In genomic region chr11:64319421-64319761, GRCh38 we compare ENCODE assay signal across 10 cellular contexts. TPM values are rescaled to one million over a fixed set of nuclear protein-coding genes. Genes with fewer than 3 reads are reported as not detected.
A peak's percentile ranks its signal among the peaks of the same experiment; 100 is the strongest.
DNase-seq lines count a peak whose midpoint lies in the region; ATAC-seq, FAIRE-seq and TF ChIP-seq lines count a peak whose summit lies in the region.
"Had no signal": no experiment of that assay in that cellular context is flagged by ENCODE, and none has a peak within 500 bp of the region (broad histone marks: within the 10 kb centered on the region; RNA-seq: fewer than 3 reads in every experiment).

No MANE protein-coding gene starts in this region.

- CTCF ChIA-PET in SK-N-SH (lab: Yijun Ruan, JAX): interaction anchor here (2.4 to 2.8 kb wide), 2 partner anchors 12 to 130 kb away, joined by 9 read pairs; no protein-coding TSS in a partner anchor
- CTCF ChIA-PET in activated B cell treated with CpG ODN at 0.5 μM for 24 hours (lab: Charles Lee): interaction anchor here (1.0 to 4.2 kb wide), 3 partner anchors 12 to 36 kb away, joined by 3 to 138 read pairs (median 56); no protein-coding TSS in a partner anchor

- H3K27me3 Mint-ChIP-seq in activated B cell treated with CpG ODN at 0.5 μM for 24 hours: no peaks in the 10 kb centered on the region
- H3K27me3 Mint-ChIP-seq in stimulated activated naive CD8-positive, alpha-beta T cell treated with anti-CD3 and anti-CD28 coated beads, Interleukin-15, amount 100 ng/mL, for 72 hours: no peaks in the 10 kb centered on the region

- H3K4me3 ChIP-seq in SK-N-SH (ENCODE audit: low read depth in 2 of 2, low read length in 1 of 2): peak overlapping the region; percentile 70 to 98
- no peak overlapping the region for H3K4me3 ChIP-seq in hepatocyte

- intact Hi-C loops in activated B cell treated with CpG ODN at 0.5 μM for 24 hours (cut with micrococcal nuclease): loop anchor here (5.0 kb wide), 3 partner anchors 87 to 423 kb away; partner anchors contain the start of genes DNAJC4, NAA40, RASGRP2 and VEGFB

- ATAC-seq in SK-N-SH treated with all-trans-retinoic acid at 6 μM for 48 hours (no peak), activated B cell treated with CpG ODN at 0.5 μM for 24 hours (ENCODE audit: low read depth) (no peak), GM21381 (IDR thresholded peaks at IDR 0.05; ENCODE audit: unreplicated experiment) (no peak)
- no peak for ATAC-seq in stimulated activated naive CD8-positive, alpha-beta T cell treated with anti-CD3 and anti-CD28 coated beads, Interleukin-15, amount 100 ng/mL, for 72 hours

- H3K9me3 Mint-ChIP-seq in activated B cell treated with CpG ODN at 0.5 μM for 24 hours: no peaks in the 10 kb centered on the region
- no peaks in the 10 kb centered on the region for H3K9me3 Mint-ChIP-seq in stimulated activated naive CD8-positive, alpha-beta T cell treated with anti-CD3 and anti-CD28 coated beads, Interleukin-15, amount 100 ng/mL, for 72 hours

- H3K4me1 ChIP-seq in SK-N-SH (ENCODE audit: control insufficient read depth in 1 of 2, insufficient read depth in 2 of 2, low read depth in 1 of 2, low read length in 1 of 2) (peaks cover 0 to 15% of the 10 kb centered on the region in 2 experiments; a peak in 2 of 4 replicates), hepatocyte (ENCODE audit: insufficient read depth) (peaks cover 25% of the 10 kb centered on the region)

- H3K27ac ChIP-seq in SK-N-SH (ENCODE audit: low read depth in 2 of 2, low read length in 1 of 2): peak overlapping the region in 1 of 2 experiments; percentile 2; a peak in 1 of 4 replicates
- H3K27ac ChIP-seq in hepatocyte: peak overlapping the region; percentile 98

- H3K4me3 Mint-ChIP-seq in activated B cell treated with CpG ODN at 0.5 μM for 24 hours: peak overlapping the region; percentile 94
- peak overlapping the region; percentile 92 to 98 for H3K4me3 Mint-ChIP-seq in stimulated activated naive CD8-positive, alpha-beta T cell treated with anti-CD3 and anti-CD28 coated beads, Interleukin-15, amount 100 ng/mL, for 72 hours

- no peak for TF ChIP-seq EP300 in SK-N-SH (IDR thresholded peaks at IDR 0.05; ENCODE audit: borderline replicate concordance in 1 of 2, low read depth in 1 of 2, low read length in 1 of 2)

- H3K9me3 ChIP-seq in SK-N-SH: no peaks in the 10 kb centered on the region
- H3K9me3 ChIP-seq in hepatocyte (ENCODE audit: low read depth): no peaks in the 10 kb centered on the region

- no peak for TF ChIP-seq CTCF in SK-N-SH (IDR thresholded peaks at IDR 0.05)
- no peak for TF ChIP-seq CTCF in activated B cell treated with CpG ODN at 0.5 μM for 24 hours (IDR thresholded peaks at IDR 0.05)
- TF ChIP-seq CTCF in hepatocyte (IDR thresholded peaks at IDR 0.05; ENCODE audit: poor library complexity): no peak

- peak overlapping the region; percentile 91 for H3K9ac ChIP-seq in SK-N-SH

- H3K36me3 ChIP-seq in SK-N-SH (replicated peaks in 1 of 2; ENCODE audit: control insufficient read depth in 1 of 2, insufficient read depth in 2 of 2, low read length in 1 of 2) (peaks cover 0 to 30% of the 10 kb centered on the region in 2 experiments), hepatocyte (replicated peaks; ENCODE audit: insufficient read depth, low read depth) (no peaks in the 10 kb centered on the region)

- H4K20me1 ChIP-seq in SK-N-SH (ENCODE audit: insufficient read depth) (no peaks in the 10 kb centered on the region), hepatocyte (ENCODE audit: insufficient read depth, poor library complexity, severe bottlenecking) (no peaks in the 10 kb centered on the region)

- peaks cover 44% of the 10 kb centered on the region for H3K36me3 Mint-ChIP-seq in activated B cell treated with CpG ODN at 0.5 μM for 24 hours (ENCODE audit: low read depth)

- 97% methylated on average over 4 of the region's 4 CpGs for WGBS in SK-N-SH (ENCODE audit: low lambda C conversion rate)
- 94% methylated on average over 4 of the region's 4 CpGs for WGBS in hepatocyte (ENCODE audit: low lambda C conversion rate, missing lambda C conversion rate)

- H3K9me2 ChIP-seq in SK-N-SH (no peaks in the 10 kb centered on the region), hepatocyte (replicated peaks; ENCODE audit: insufficient read depth) (no peaks in the 10 kb centered on the region)

- peaks cover 23% of the 10 kb centered on the region for H3K4me1 Mint-ChIP-seq in activated B cell treated with CpG ODN at 0.5 μM for 24 hours
- peaks cover 68% of the 10 kb centered on the region for H3K4me1 Mint-ChIP-seq in stimulated activated naive CD8-positive, alpha-beta T cell treated with anti-CD3 and anti-CD28 coated beads, Interleukin-15, amount 100 ng/mL, for 72 hours

- no peak for FAIRE-seq in H54 (lab: Jason Lieb, UNC)
- FAIRE-seq: A204.1 had no signal

- POLR2A ChIA-PET in SK-N-SH (lab: Yijun Ruan, JAX) (no interaction called here), activated B cell treated with CpG ODN at 0.5 μM for 24 hours (lab: Charles Lee) (interaction anchor here (0.6 to 4.9 kb wide), 5 partner anchors 12 to 49 kb away, joined by 3 to 94 read pairs (median 59); partner anchors contain the start of gene CCDC88B)

- H3F3A ChIP-seq in SK-N-SH (replicated peaks; ENCODE audit: insufficient read depth): peaks cover 6% of the 10 kb centered on the region

- peaks cover 39% of the 10 kb centered on the region for H3K79me2 ChIP-seq in SK-N-SH (ENCODE audit: insufficient read depth)
- peaks cover 29% of the 10 kb centered on the region for H3K79me2 ChIP-seq in hepatocyte

- no peak for TF ChIP-seq POLR2A in H54 (IDR thresholded peaks at IDR 0.05; ENCODE audit: low read depth, low read length)

- DNase-seq in SK-N-SH (no peak), activated B cell treated with CpG ODN at 0.5 μM for 24 hours (no peak), hepatocyte (ENCODE audit: low spot score) (peak; percentile 18), H54 (ENCODE audit: insufficient read length, low spot score) (no peak), NCI-H345 treated with DMSO at 0.1 percent for 48 hours (lab: John Stamatoyannopoulos, UW; ENCODE audit: unreplicated experiment) (no peak)
- no peak for DNase-seq in stimulated activated naive CD8-positive, alpha-beta T cell treated with anti-CD3 and anti-CD28 coated beads, Interleukin-15, amount 100 ng/mL, for 72 hours

- peak overlapping the region; percentile 78 for H3K27ac Mint-ChIP-seq in activated B cell treated with CpG ODN at 0.5 μM for 24 hours
- peak overlapping the region; percentile 55 to 96 for H3K27ac Mint-ChIP-seq in stimulated activated naive CD8-positive, alpha-beta T cell treated with anti-CD3 and anti-CD28 coated beads, Interleukin-15, amount 100 ng/mL, for 72 hours

- H2AFZ ChIP-seq in SK-N-SH (ENCODE audit: low read depth) (no peak overlapping the region), hepatocyte (no peak overlapping the region)

- H3K4me2 ChIP-seq in SK-N-SH (peak overlapping the region; percentile 88), hepatocyte (peak overlapping the region; percentile 79)

- H3K27me3 ChIP-seq in SK-N-SH (ENCODE audit: insufficient read depth) (no peaks in the 10 kb centered on the region), hepatocyte (no peaks in the 10 kb centered on the region)

- no peak for TF ChIP-seq RAD21 in SK-N-SH (IDR thresholded peaks at IDR 0.05; ENCODE audit: low read length)

TF ChIP-seq in SK-N-SH, 30 proteins besides CTCF, POLR2A, EP300 and RAD21 (continues in another document):
- TF ChIP-seq RFX5 (IDR thresholded peaks at IDR 0.05; ENCODE audit: low read length): no peak
- no peak for TF ChIP-seq FOXJ3 (CRISPR knock-in tag; IDR thresholded peaks at IDR 0.05)
- TF ChIP-seq EZH2phosphoT487 (IDR thresholded peaks at IDR 0.05; ENCODE audit: borderline replicate concordance, low read depth): no peak
- TF ChIP-seq YY1 (IDR thresholded peaks at IDR 0.05; ENCODE audit: low read depth): no peak
- no peak for TF ChIP-seq SMC3 (IDR thresholded peaks at IDR 0.05; ENCODE audit: low read depth, low read length)
- TF ChIP-seq GABPA (IDR thresholded peaks at IDR 0.05; ENCODE audit: low read depth): no peak

TF ChIP-seq in SK-N-SH treated with all-trans-retinoic acid at 6 μM for 48 hours, 23 proteins besides CTCF, POLR2A, EP300 and RAD21 (continues in another document):
- no peak for TF ChIP-seq ZNF565 (CRISPR knock-in tag; conservative IDR thresholded peaks at IDR 0.05; ENCODE audit: low read depth)
- TF ChIP-seq ZFP3 (CRISPR knock-in tag; IDR thresholded peaks at IDR 0.05): no peak
- no peak for TF ChIP-seq ZC3H10 (CRISPR knock-in tag; IDR thresholded peaks at IDR 0.05)
- no peak for TF ChIP-seq TCF4 (CRISPR knock-in tag; IDR thresholded peaks at IDR 0.05; ENCODE audit: borderline replicate concordance)
- TF ChIP-seq ARNTL (CRISPR knock-in tag; IDR thresholded peaks at IDR 0.05; ENCODE audit: borderline replicate concordance, low read depth): no peak
- TF ChIP-seq ISL1 (CRISPR knock-in tag; IDR thresholded peaks at IDR 0.05): no peak
- TF ChIP-seq GLIS3 (CRISPR knock-in tag; IDR thresholded peaks at IDR 0.05): no peak

RNA-seq across cellular contexts. Expression of gene PRDX5, which starts 1.5 kb away (rescaled TPM):
- 875 and 1,000 TPM in 2 replicates for polyA plus RNA-seq in SK-N-SH (2012; rRNA removed)
- polyA plus RNA-seq in SK-N-SH (2012; cell fraction: cytosol; rRNA removed): 911 and 944 TPM in 2 replicates
- polyA plus RNA-seq in SK-N-SH (2012; cell fraction: nucleus; rRNA removed): 283 and 326 TPM in 2 replicates
- total RNA-seq in activated B cell treated with CpG ODN at 0.5 μM for 24 hours: 73.6 and 85.8 TPM in 2 replicates
- total RNA-seq in hepatocyte: 261 and 267 TPM in 2 replicates
- polyA plus RNA-seq in hepatocyte: 517 and 542 TPM in 2 replicates

RNA-seq across cellular contexts. Expression of gene TRMT112, which starts 2.0 kb away (rescaled TPM):
- 649 and 699 TPM in 2 replicates for polyA plus RNA-seq in SK-N-SH (2012; rRNA removed)
- polyA plus RNA-seq in SK-N-SH (2012; cell fraction: cytosol; rRNA removed): 528 and 601 TPM in 2 replicates
- polyA plus RNA-seq in SK-N-SH (2012; cell fraction: nucleus; rRNA removed): 225 and 384 TPM in 2 replicates
- total RNA-seq in activated B cell treated with CpG ODN at 0.5 μM for 24 hours: 156 and 175 TPM in 2 replicates
- total RNA-seq in hepatocyte: 210 and 244 TPM in 2 replicates
- polyA plus RNA-seq in hepatocyte: 292 and 311 TPM in 2 replicates

RNA-seq across cellular contexts. Expression of gene ESRRA, which starts 14.1 kb away (rescaled TPM):
- polyA plus RNA-seq in SK-N-SH (2012; rRNA removed): 27.8 and 31.7 TPM in 2 replicates
- polyA plus RNA-seq in SK-N-SH (2012; cell fraction: cytosol; rRNA removed): 24.0 and 31.6 TPM in 2 replicates
- polyA plus RNA-seq in SK-N-SH (2012; cell fraction: nucleus; rRNA removed): 42.5 and 71.4 TPM in 2 replicates
- total RNA-seq in activated B cell treated with CpG ODN at 0.5 μM for 24 hours: 44.8 and 48.3 TPM in 2 replicates
- total RNA-seq in hepatocyte: 52.1 and 62.0 TPM in 2 replicates
- polyA plus RNA-seq in hepatocyte: 51.3 and 57.4 TPM in 2 replicates

RNA-seq across cellular contexts. Expression of gene CATSPERZ, which starts 19.2 kb away (rescaled TPM):
- polyA plus RNA-seq in SK-N-SH (2012; rRNA removed): 0.54 and 0.67 TPM in 2 replicates
- 0.26 and 0.49 TPM in 2 replicates for polyA plus RNA-seq in SK-N-SH (2012; cell fraction: cytosol; rRNA removed)
- 2.4 and 5.9 TPM in 2 replicates for polyA plus RNA-seq in SK-N-SH (2012; cell fraction: nucleus; rRNA removed)
- total RNA-seq in activated B cell treated with CpG ODN at 0.5 μM for 24 hours: not detected in 2 replicates
- total RNA-seq in hepatocyte: not detected in 2 replicates
- 0.46 and 0.96 TPM in 2 replicates for polyA plus RNA-seq in hepatocyte
- total RNA-seq: subcutaneous adipose tissue had no signal

RNA-seq across cellular contexts. Expression of gene CCDC88B, which starts 20.6 kb away (rescaled TPM):
- polyA plus RNA-seq in SK-N-SH (2012; rRNA removed): 2.4 and 3.4 TPM in 2 replicates
- polyA plus RNA-seq in SK-N-SH (2012; cell fraction: cytosol; rRNA removed): 1.3 and 2.7 TPM in 2 replicates
- 1.5 and 4.3 TPM in 2 replicates for polyA plus RNA-seq in SK-N-SH (2012; cell fraction: nucleus; rRNA removed)
- 180 and 201 TPM in 2 replicates for total RNA-seq in activated B cell treated with CpG ODN at 0.5 μM for 24 hours
- 4.9 TPM in 2 replicates for total RNA-seq in hepatocyte
- 9.1 and 10.0 TPM in 2 replicates for polyA plus RNA-seq in hepatocyte
